Comparison of ENCODE assay signal across 8 cellular contexts in genomic region chr17:74176546-74177001, GRCh38. TPM values are rescaled to one million over a fixed set of nuclear protein-coding genes. Genes with fewer than 3 reads are reported as not detected.
A peak's percentile ranks its signal among the peaks of the same experiment; 100 is the strongest.
DNase-seq lines count a peak whose midpoint lies in the region; ATAC-seq and TF ChIP-seq lines count a peak whose summit lies in the region.

No MANE protein-coding gene starts in this region.

- intact Hi-C loops in head of caudate nucleus (cut with DNase I) (loop anchor here (10.0 kb wide), 1 partner anchor 752 kb away; no protein-coding TSS in a partner anchor), posterior vena cava (cut with DNase I) (loop anchor here (5.0 kb wide), 2 partner anchors 744 to 749 kb away; no protein-coding TSS in a partner anchor)

- no peak overlapping the region for H3K4me3 ChIP-seq in DND-41 (ENCODE audit: low read depth in 1 of 2, low read length in 2 of 2)
- H3K4me3 ChIP-seq in Peyer's patch, result peak overlapping the region in 2 of 4 donors; percentile 7 to 40

- H3K9me3 Mint-ChIP-seq in activated naive CD4-positive, alpha-beta T cell treated with anti-CD3 and anti-CD28 coated beads, Interleukin-2, amount 10 ng/mL, durations not matched to agents 7 days and 5 days, result no peaks in the 10 kb centered on the region

- H3K4me3 Mint-ChIP-seq in activated naive CD4-positive, alpha-beta T cell treated with anti-CD3 and anti-CD28 coated beads, Interleukin-2, amount 10 ng/mL, durations not matched to agents 7 days and 5 days, result no peak overlapping the region

- H3K27ac Mint-ChIP-seq in activated naive CD4-positive, alpha-beta T cell treated with anti-CD3 and anti-CD28 coated beads, Interleukin-2, amount 10 ng/mL, durations not matched to agents 7 days and 5 days, result no peak overlapping the region

- H2AFZ ChIP-seq in DND-41 (ENCODE audit: low read depth, low read length), result no peak overlapping the region

- no peaks in the 10 kb centered on the region for H3K4me1 Mint-ChIP-seq in activated naive CD4-positive, alpha-beta T cell treated with anti-CD3 and anti-CD28 coated beads, Interleukin-2, amount 10 ng/mL, durations not matched to agents 7 days and 5 days

- TF ChIP-seq CTCF in DND-41 (IDR thresholded peaks at IDR 0.05; ENCODE audit: borderline replicate concordance, extremely low read depth, low read length, poor library complexity, severe bottlenecking) (peak; percentile 93), Peyer's patch (IDR thresholded peaks at IDR 0.05) (peak; percentile 17 to 84 (median 72))

- no peak for TF ChIP-seq POLR2A in Peyer's patch (IDR thresholded peaks at IDR 0.05)

- no peaks in the 10 kb centered on the region for H3K36me3 Mint-ChIP-seq in activated naive CD4-positive, alpha-beta T cell treated with anti-CD3 and anti-CD28 coated beads, Interleukin-2, amount 10 ng/mL, durations not matched to agents 7 days and 5 days

- H3K9me3 ChIP-seq in DND-41 (ENCODE audit: insufficient read depth, low read length, severe bottlenecking) (no peaks in the 10 kb centered on the region), Peyer's patch (no peaks in the 10 kb centered on the region)

- no peaks in the 10 kb centered on the region for H3K79me2 ChIP-seq in DND-41 (ENCODE audit: insufficient read depth, low read length)

- no peak overlapping the region for H3K4me2 ChIP-seq in DND-41 (ENCODE audit: insufficient read depth, low read length)

- H4K20me1 ChIP-seq in DND-41 (ENCODE audit: insufficient read depth, low read length), result no peaks in the 10 kb centered on the region

- no peak overlapping the region for H3K9ac ChIP-seq in DND-41 (ENCODE audit: low read depth, low read length)

- ATAC-seq in DND-41 (ENCODE audit: insufficient read depth, low read depth) (peak; percentile 87), GM18517 (IDR thresholded peaks at IDR 0.05; ENCODE audit: unreplicated experiment) (no peak), GM21529 (IDR thresholded peaks at IDR 0.05; ENCODE audit: unreplicated experiment) (no peak)

- peak; percentile 63 for DNase-seq in DND-41
- peak; percentile 81 to 90 for DNase-seq in Kasumi-1 (lab: John Stamatoyannopoulos, UW)
- peak; percentile 25 to 79 (median 76) for DNase-seq in Peyer's patch
- peak; percentile 65 for DNase-seq in activated naive CD4-positive, alpha-beta T cell treated with anti-CD3 and anti-CD28 coated beads, Interleukin-2, amount 10 ng/mL, durations not matched to agents 7 days and 5 days
- peak; percentile 35 to 86 (median 72) for DNase-seq in head of caudate nucleus
- DNase-seq in posterior vena cava (ENCODE audit: low spot score), result peak; percentile 86

- no peaks in the 10 kb centered on the region for H3K36me3 ChIP-seq in DND-41 (ENCODE audit: insufficient read depth, low read length)
- H3K36me3 ChIP-seq in Peyer's patch, result no peaks in the 10 kb centered on the region

- peaks cover 51% of the 10 kb centered on the region for H3K27me3 Mint-ChIP-seq in activated naive CD4-positive, alpha-beta T cell treated with anti-CD3 and anti-CD28 coated beads, Interleukin-2, amount 10 ng/mL, durations not matched to agents 7 days and 5 days

- CTCF ChIA-PET in activated naive CD4-positive, alpha-beta T cell treated with anti-CD3 and anti-CD28 coated beads, Interleukin-2, amount 10 ng/mL, durations not matched to agents 7 days and 5 days (lab: Charles Lee), result interaction anchor here (0.9 to 2.0 kb wide), 3 partner anchors 12 to 222 kb away, joined by 4 read pairs; no protein-coding TSS in a partner anchor

- H3K27me3 ChIP-seq in DND-41 (ENCODE audit: insufficient read depth, low read length, poor library complexity), result peaks cover 24% of the 10 kb centered on the region
- H3K27me3 ChIP-seq in Peyer's patch, result no peaks in the 10 kb centered on the region

- no peaks in the 10 kb centered on the region for H3K4me1 ChIP-seq in DND-41 (ENCODE audit: insufficient read depth, low read length)
- no peaks in the 10 kb centered on the region for H3K4me1 ChIP-seq in Peyer's patch

- no peak overlapping the region for H3K27ac ChIP-seq in DND-41 (ENCODE audit: low read length)
- H3K27ac ChIP-seq in Peyer's patch, result no peak overlapping the region

RNA-seq across cellular contexts. Expression of gene RPL38, which starts 26.9 kb away (rescaled TPM):
- 100 to 1,000 TPM; 222 to 392 (median 289) TPM for total RNA-seq in Peyer's patch
- 100 to 1,000 TPM; 560 to 702 TPM for total RNA-seq in posterior vena cava

RNA-seq across cellular contexts. Expression of gene TTYH2, which starts 36.8 kb away (rescaled TPM):
- total RNA-seq in Peyer's patch (10 to 100 TPM in 1 of 4 donors, 1 to 10 TPM in 3; 1.2 to 24.8 (median 3.1) TPM), posterior vena cava (1 to 10 TPM; 3.2 to 5.5 TPM)
